In the genomic region with DNA sequence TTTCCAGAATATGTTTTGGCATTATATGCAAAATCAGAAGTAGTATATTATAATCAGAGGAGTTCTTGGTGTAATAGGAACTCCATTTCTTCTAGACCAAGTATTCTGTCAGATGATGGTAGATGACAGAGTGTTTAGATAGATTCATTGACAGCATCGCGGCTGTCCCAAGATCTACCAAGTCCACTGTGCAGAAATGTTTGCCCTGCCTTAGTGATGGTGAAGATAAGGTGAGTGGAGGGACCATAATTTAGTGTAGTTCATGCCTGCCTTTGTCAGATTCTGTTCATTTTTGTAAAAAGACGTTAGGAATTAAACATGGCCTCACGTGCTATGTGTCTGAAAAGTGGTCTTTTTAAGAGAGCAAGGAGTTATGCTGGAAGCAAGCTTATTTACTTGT, we compare ENCODE assay signal across 21 cellular contexts.
DNase-seq lines count a peak whose midpoint lies in the region; ATAC-seq, FAIRE-seq and TF ChIP-seq lines count a peak whose summit lies in the region.
"Had no signal": no experiment of that assay in that cellular context is flagged by ENCODE, and none has a peak within 500 bp of the region (broad histone marks: within the 10 kb centered on the region; RNA-seq: fewer than 3 reads in every experiment).

No MANE protein-coding gene starts in this region.

- no peaks in the 10 kb centered on the region for H3K9me1 ChIP-seq in K562 (ENCODE audit: control insufficient read depth, insufficient read depth, low read length)

- H3K4me2 ChIP-seq in K562 (ENCODE audit: insufficient read depth, low read length) = no peak overlapping the region
- H3K4me2 ChIP-seq: BLaER1 treated with 17β-estradiol and CSF1 and Interleukin-3, amounts not matched to agents 10 nM and 100 nM; GM23338 had no signal

- H3K27me3 ChIP-seq in K562 (ENCODE audit: control insufficient read depth in 2 of 2, insufficient read depth in 2 of 2, low read length in 2 of 2) = no peaks in the 10 kb centered on the region
- H3K27me3 ChIP-seq: BLaER1 treated with 17β-estradiol and CSF1 and Interleukin-3, amounts not matched to agents 10 nM and 100 nM had no signal

- no peaks in the 10 kb centered on the region for H4K20me1 ChIP-seq in K562 (replicated peaks; ENCODE audit: control insufficient read depth, insufficient read depth, low read length)

- BruUV-seq in K562 (replicated peaks; lab: Mats Ljungman, UMichigan) = no TSS peak

- peaks cover 8 to 21% of the 10 kb centered on the region in 2 experiments; a peak in 4 of 5 replicates for H3K4me1 ChIP-seq in K562 (replicated peaks in 1 of 2; ENCODE audit: control insufficient read depth in 2 of 2, insufficient read depth in 2 of 2, low read length in 2 of 2)

- H3K27ac Mint-ChIP-seq in IgD-negative memory B cell (peak overlapping the region in 2 of 3 donors; percentile 58 to 76), memory B cell (peak overlapping the region; percentile 55), osteocyte (ENCODE audit: unreplicated experiment) (peak overlapping the region; percentile 48)
- no peak overlapping the region for H3K27ac Mint-ChIP-seq in activated naive CD4-positive, alpha-beta T cell treated with anti-CD3 and anti-CD28 coated beads for 36 hours
- H3K27ac Mint-ChIP-seq: CD8-positive, alpha-beta T cell; GM23338; HFFc6 had no signal

- DNase-seq in K562 (ENCODE audit: extremely low read depth in 1 of 4, low spot score in 3 of 4) = peak in 2 of 4 experiments; percentile 27 to 35
- no peak for DNase-seq in memory B cell (ENCODE audit: low spot score in 2 of 2)
- DNase-seq in osteocyte (ENCODE audit: extremely low spot score, unreplicated experiment) = no peak
- DNase-seq in HT-29 (ENCODE audit: low spot score) = no peak
- DNase-seq in activated naive CD4-positive, alpha-beta T cell treated with anti-CD3 and anti-CD28 coated beads for 36 hours = no peak
- DNase-seq: Calu3; CD8-positive, alpha-beta T cell; DMS53; DND-41; EL; H7; HFFc6; KG1 had no signal

- H2AFZ ChIP-seq in K562 (ENCODE audit: low read depth, low read length) = no peak overlapping the region
- H2AFZ ChIP-seq: GM23338 had no signal

- H3K27me3 Mint-ChIP-seq in IgD-negative memory B cell (no peaks in the 10 kb centered on the region), memory B cell (no peaks in the 10 kb centered on the region), osteocyte (ENCODE audit: unreplicated experiment) (no peaks in the 10 kb centered on the region)
- H3K27me3 Mint-ChIP-seq in activated naive CD4-positive, alpha-beta T cell treated with anti-CD3 and anti-CD28 coated beads for 36 hours (ENCODE audit: low read depth) = no peaks in the 10 kb centered on the region
- H3K27me3 Mint-ChIP-seq: B cell had no signal

- no peak for TF ChIP-seq CTCF in K562 (IDR thresholded peaks at IDR 0.05 in 2 of 3, conservative IDR thresholded peaks at IDR 0.05 in 1 of 3; ENCODE audit: insufficient read depth in 2 of 3, low read depth in 1 of 3, low read length in 3 of 3)
- no peak for TF ChIP-seq CTCF in osteocyte (IDR thresholded peaks at IDR 0.05)

- no peak for TF ChIP-seq EP300 in K562 (IDR thresholded peaks at IDR 0.05; ENCODE audit: low read length)

- peaks cover 4% of the 10 kb centered on the region for H3K36me3 Mint-ChIP-seq in IgD-negative memory B cell
- peaks cover 9% of the 10 kb centered on the region for H3K36me3 Mint-ChIP-seq in memory B cell
- H3K36me3 Mint-ChIP-seq in osteocyte (ENCODE audit: unreplicated experiment) = no peaks in the 10 kb centered on the region
- H3K36me3 Mint-ChIP-seq in activated naive CD4-positive, alpha-beta T cell treated with anti-CD3 and anti-CD28 coated beads for 36 hours (ENCODE audit: low read depth) = no peaks in the 10 kb centered on the region

- intact Hi-C loops in K562 (cut with micrococcal nuclease) = loop anchor here (5.0 kb wide), 1 partner anchor 225 kb away; no protein-coding TSS in a partner anchor
- intact Hi-C loops in activated naive CD4-positive, alpha-beta T cell treated with anti-CD3 and anti-CD28 coated beads for 36 hours (cut with micrococcal nuclease) = no loop called here

- H3K4me3 Mint-ChIP-seq in IgD-negative memory B cell (no peak overlapping the region), memory B cell (no peak overlapping the region), osteocyte (ENCODE audit: unreplicated experiment) (no peak overlapping the region)
- H3K4me3 Mint-ChIP-seq in activated naive CD4-positive, alpha-beta T cell treated with anti-CD3 and anti-CD28 coated beads for 36 hours = no peak overlapping the region
- H3K4me3 Mint-ChIP-seq: B cell; CD8-positive, alpha-beta T cell; GM23338; HFFc6 had no signal

- peak; percentile 60 for FAIRE-seq in K562 (lab: Jason Lieb, UNC)
- FAIRE-seq: GM19239 had no signal

- ATAC-seq in K562 (peak; percentile 44; the same call in 2 of the 3 replicates), memory B cell (ENCODE audit: low read depth) (no peak), GM21367 (IDR thresholded peaks at IDR 0.05; ENCODE audit: unreplicated experiment) (no peak), HG02588 (IDR thresholded peaks at IDR 0.05; ENCODE audit: unreplicated experiment) (no peak)
- ATAC-seq: CD8-positive, alpha-beta T cell; GM23338; HCT116 had no signal

- POLR2A ChIA-PET in K562 (lab: Yijun Ruan, JAX) = interaction anchor here (0.9 to 1.4 kb wide), 3 partner anchors 11 to 18 kb away, joined by 3 to 5 read pairs (median 3); no protein-coding TSS in a partner anchor

- no peak for TF ChIP-seq RAD21 in K562 (CRISPR knock-in tag; conservative IDR thresholded peaks at IDR 0.05 in 1 of 2, IDR thresholded peaks at IDR 0.05 in 1 of 2)

- H3K79me2 ChIP-seq in K562 (ENCODE audit: control insufficient read depth, insufficient read depth, low read length) = peaks cover 7% of the 10 kb centered on the region; the same call in 1 of the 3 replicates

- in situ Hi-C loops in K562 (cut with MboI) = no loop called here

- no peaks in the 10 kb centered on the region for H3K36me3 ChIP-seq in K562 (ENCODE audit: control insufficient read depth, insufficient read depth, low read length)

- no peaks in the 10 kb centered on the region for H3K9me3 ChIP-seq in K562 (replicated peaks; ENCODE audit: control insufficient read depth, insufficient read depth, low read depth, low read length)
- H3K9me3 ChIP-seq: BLaER1 treated with 17β-estradiol and CSF1 and Interleukin-3, amounts not matched to agents 10 nM and 100 nM had no signal

- TF ChIP-seq POLR2A in K562 (conservative IDR thresholded peaks at IDR 0.05) = no peak

- CTCF ChIA-PET in K562 (lab: Yijun Ruan, JAX; ENCODE audit: low intra/inter-chr PET ratio) = no interaction called here
- CTCF ChIA-PET in activated naive CD4-positive, alpha-beta T cell treated with anti-CD3 and anti-CD28 coated beads for 36 hours (lab: Charles Lee) = interaction anchor here (1.1 to 4.4 kb wide), 2 partner anchors 8 to 10 kb away, joined by 5 to 21 read pairs; no protein-coding TSS in a partner anchor

- peaks cover 19 to 33% (median 28%) of the 10 kb centered on the region in 3 donors for H3K4me1 Mint-ChIP-seq in IgD-negative memory B cell
- H3K4me1 Mint-ChIP-seq in memory B cell = peaks cover 18% of the 10 kb centered on the region
- peaks cover 38% of the 10 kb centered on the region for H3K4me1 Mint-ChIP-seq in osteocyte (ENCODE audit: unreplicated experiment)
- H3K4me1 Mint-ChIP-seq in activated naive CD4-positive, alpha-beta T cell treated with anti-CD3 and anti-CD28 coated beads for 36 hours (ENCODE audit: low read depth) = peaks cover 13% of the 10 kb centered on the region

- H3K9me3 Mint-ChIP-seq in IgD-negative memory B cell = no peaks in the 10 kb centered on the region
- no peaks in the 10 kb centered on the region for H3K9me3 Mint-ChIP-seq in memory B cell
- no peaks in the 10 kb centered on the region for H3K9me3 Mint-ChIP-seq in osteocyte (ENCODE audit: unreplicated experiment)
- H3K9me3 Mint-ChIP-seq in activated naive CD4-positive, alpha-beta T cell treated with anti-CD3 and anti-CD28 coated beads for 36 hours = no peaks in the 10 kb centered on the region
- H3K9me3 Mint-ChIP-seq: CD8-positive, alpha-beta T cell; GM23338; HFFc6 had no signal

- no peak overlapping the region for H3K4me3 ChIP-seq in K562
- H3K4me3 ChIP-seq: BLaER1 treated with 17β-estradiol and CSF1 and Interleukin-3, amounts not matched to agents 10 nM and 100 nM; GM23338 had no signal

- no peak overlapping the region for H3K9ac ChIP-seq in K562 (ENCODE audit: insufficient read depth in 1 of 2, low read depth in 2 of 2, low read length in 2 of 2)
- H3K9ac ChIP-seq: BLaER1 treated with 17β-estradiol and CSF1 and Interleukin-3, amounts not matched to agents 10 nM and 100 nM had no signal

- H3K27ac ChIP-seq in K562 (ENCODE audit: extremely low read depth, low read depth, low read length) = no peak overlapping the region
- H3K27ac ChIP-seq: BLaER1 treated with 17β-estradiol and CSF1 and Interleukin-3, amounts not matched to agents 10 nM and 100 nM had no signal

- WGBS in K562 (ENCODE audit: insufficient coverage, low coverage, missing lambda C conversion rate) = 16% methylated on average over 4 of the region's 4 CpGs

TF ChIP-seq in K562, 482 proteins besides CTCF, POLR2A, EP300 and RAD21 (continues in another document):
- TF ChIP-seq EHMT2 (IDR thresholded peaks at IDR 0.05) = 0 out of 2 replicates have a peak, but pooled peaks have one; percentile 12
- no peak for TF ChIP-seq GATAD2B (IDR thresholded peaks at IDR 0.05; ENCODE audit: borderline replicate concordance)
- TF ChIP-seq, protein P1, sequence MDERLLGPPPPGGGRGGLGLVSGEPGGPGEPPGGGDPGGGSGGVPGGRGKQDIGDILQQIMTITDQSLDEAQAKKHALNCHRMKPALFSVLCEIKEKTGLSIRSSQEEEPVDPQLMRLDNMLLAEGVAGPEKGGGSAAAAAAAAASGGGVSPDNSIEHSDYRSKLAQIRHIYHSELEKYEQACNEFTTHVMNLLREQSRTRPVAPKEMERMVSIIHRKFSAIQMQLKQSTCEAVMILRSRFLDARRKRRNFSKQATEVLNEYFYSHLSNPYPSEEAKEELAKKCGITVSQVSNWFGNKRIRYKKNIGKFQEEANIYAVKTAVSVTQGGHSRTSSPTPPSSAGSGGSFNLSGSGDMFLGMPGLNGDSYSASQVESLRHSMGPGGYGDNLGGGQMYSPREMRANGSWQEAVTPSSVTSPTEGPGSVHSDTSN (CRISPR knock-in tag; IDR thresholded peaks at IDR 0.05; ENCODE audit: low read depth) = no peak
- TF ChIP-seq, protein P1 (tag; conservative IDR thresholded peaks at IDR 0.05; ENCODE audit: low read depth) = peak; percentile 56
- TF ChIP-seq CCNT2 (IDR thresholded peaks at IDR 0.05; ENCODE audit: borderline replicate concordance, extremely low read depth, insufficient read length, low read depth, low read length) = no peak
- 0 out of 2 replicates have a peak, but pooled peaks have one; percentile 14 for TF ChIP-seq CBFA2T3 (IDR thresholded peaks at IDR 0.05)
